ENCODE assay signal across 13 cellular contexts in genomic region chr11:92393218-92393617, GRCh38.
"Had no signal": no experiment of that assay in that cellular context is flagged by ENCODE, and none has a peak within 500 bp of the region (broad histone marks: within the 10 kb centered on the region; RNA-seq: fewer than 3 reads in every experiment).

No MANE protein-coding gene starts in this region.

- H3K27me3 ChIP-seq: neural progenitor cell, thyroid gland had no signal

- H3K9me3 ChIP-seq: heart right ventricle, lower lobe of right lung, thyroid gland had no signal

- H3K36me3 ChIP-seq: heart right ventricle, lower lobe of right lung, neural progenitor cell, thyroid gland had no signal

- H3K4me3 ChIP-seq: heart right ventricle, lower lobe of right lung, neural progenitor cell, thyroid gland had no signal

- H3K27ac ChIP-seq: epithelial cell of prostate, heart right ventricle, lower lobe of right lung, neural progenitor cell, parathyroid adenoma, thyroid gland had no signal

- DNase-seq: activated CD4-positive, alpha-beta T cell treated with anti-CD3 and anti-CD28 coated beads, Interleukin-2, amount 50 U/mL, for 1 hour; activated naive CD4-positive, alpha-beta T cell treated with Interleukin-2 at 50 U/mL for 16 hours; dermis blood vessel endothelial cell; heart right ventricle; left colon; lower lobe of right lung; stimulated activated CD4-positive, alpha-beta T cell treated with anti-CD3 and anti-CD28 coated beads, Interleukin-12 subunit alpha, Interleukin-12 subunit beta, amount 100 ng/mL, for 4 hours; stimulated activated CD4-positive, alpha-beta T cell treated with anti-CD3 and anti-CD28 coated beads, Interleukin-2, amount 100 ng/mL, for 24 hours; T-helper 9 cell; thyroid gland had no signal
